ENCODE assay signal across 21 cellular contexts in the genomic region with DNA sequence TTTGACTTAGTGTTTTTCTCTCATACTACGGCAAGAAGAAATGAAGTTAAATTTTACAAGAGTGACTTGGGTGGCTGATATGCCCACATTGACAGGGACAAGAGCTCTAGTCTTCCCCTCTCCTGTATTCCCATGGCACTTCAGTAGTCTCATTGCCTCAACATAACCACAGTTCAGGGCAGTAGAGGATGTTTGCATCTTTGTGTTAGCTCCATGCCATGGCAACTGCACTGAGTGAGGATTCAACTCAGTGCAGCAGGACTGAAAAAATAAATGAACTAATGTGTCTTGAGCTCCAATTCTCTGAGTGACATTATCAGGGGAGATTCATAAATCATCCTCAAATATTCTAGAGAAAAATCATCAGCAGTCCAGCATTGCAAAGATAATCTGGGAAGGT.
"Had no signal": no experiment of that assay in that cellular context is flagged by ENCODE, and none has a peak within 500 bp of the region (broad histone marks: within the 10 kb centered on the region; RNA-seq: fewer than 3 reads in every experiment).

No MANE protein-coding gene starts in this region.

- H3K36me3 ChIP-seq: esophagus squamous epithelium, tibial artery, vagina had no signal

- DNase-seq: activated CD4-positive, alpha-beta T cell treated with anti-CD3 and anti-CD28 coated beads, Interleukin-2, amount 50 U/mL, for 1 hour; activated CD4-positive, CD25-positive, alpha-beta regulatory T cell; activated CD8-positive, alpha-beta memory T cell treated with anti-CD3 and anti-CD28 coated beads for 24 hours; activated gamma-delta T cell treated with Interleukin-2 at 50 U/mL for 16 hours; amygdala; body of pancreas; central memory CD4-positive, alpha-beta T cell; cortex of kidney; effector CD4-positive, alpha-beta T cell; esophagus squamous epithelium; foreskin fibroblast; glutamatergic neuron; hypothalamus; kidney glomerular epithelial cell; midbrain; right cardiac atrium; small intestine; stimulated activated CD4-positive, alpha-beta T cell treated with anti-CD3 and anti-CD28 coated beads, Interleukin-4, amount 100 ng/mL, for 24 hours; stimulated activated naive CD4-positive, alpha-beta T cell; tibial artery had no signal

- H3K27me3 ChIP-seq: body of pancreas, esophagus squamous epithelium, tibial artery, vagina had no signal

- H3K9me3 ChIP-seq: body of pancreas, esophagus squamous epithelium, tibial artery, vagina had no signal

- H3K4me1 ChIP-seq: body of pancreas had no signal

- H3K4me3 ChIP-seq: body of pancreas, esophagus squamous epithelium, tibial artery, vagina had no signal

- H3K27ac ChIP-seq: body of pancreas, esophagus squamous epithelium, tibial artery, vagina had no signal

- ATAC-seq: body of pancreas, right cardiac atrium had no signal
